ENCODE assay signal across 1 cellular context in the genomic region with DNA sequence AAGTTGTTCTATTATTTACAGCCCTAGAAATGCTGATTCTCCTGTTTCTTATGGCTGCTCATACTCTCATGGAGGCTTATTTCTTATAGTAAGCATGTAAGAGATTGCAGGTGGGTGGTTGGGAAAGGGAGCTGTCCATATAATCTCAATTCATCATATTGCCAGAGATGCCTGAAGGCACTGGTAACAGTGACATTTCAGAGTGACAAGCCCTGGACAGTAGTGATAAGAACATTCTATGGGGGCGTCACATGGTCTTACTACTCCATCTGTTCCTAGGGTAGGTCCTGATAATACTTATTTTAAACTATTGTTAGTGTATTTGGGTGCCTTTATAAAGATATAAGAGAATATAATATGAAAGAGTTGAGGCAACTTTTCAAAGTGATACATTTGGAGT.
A peak's percentile ranks its signal among the peaks of the same experiment; 100 is the strongest.
TF ChIP-seq lines count a peak whose summit lies in the region.

No MANE protein-coding gene starts in this region.

TF ChIP-seq in K562, 482 proteins besides CTCF, POLR2A, EP300 and RAD21 (continued from another document):
- TF ChIP-seq ZMIZ1 (IDR thresholded peaks at IDR 0.05; ENCODE audit: low read depth in 2 of 2, low read length in 2 of 2) (peak in 1 of 2 experiments; percentile 71; a peak in 1 of 4 replicates), NFE2 (IDR thresholded peaks at IDR 0.05; ENCODE audit: low read depth) (0 out of 2 replicates have a peak, but pooled peaks have one; percentile 26), PML (IDR thresholded peaks at IDR 0.05; ENCODE audit: low read length) (peak; percentile 79; the same call in 1 of the 2 replicates), SNRNP70 (optimal IDR thresholded peaks at IDR 0.05; ENCODE audit: low read depth, low read length) (no peak), RCOR1 (IDR thresholded peaks at IDR 0.05; ENCODE audit: borderline replicate concordance in 1 of 2, low read depth in 2 of 2, low read length in 2 of 2) (peak in 1 of 2 experiments; percentile 59; a peak in 1 of 4 replicates), BHLHE40 (IDR thresholded peaks at IDR 0.05; ENCODE audit: low read length) (no peak), ZBED1 (IDR thresholded peaks at IDR 0.05) (no peak), ZBTB11 (CRISPR knock-in tag; IDR thresholded peaks at IDR 0.05) (peak in 1 of 3 experiments; percentile 58; a peak in 1 of 6 replicates), ZNF146 (CRISPR knock-in tag; IDR thresholded peaks at IDR 0.05; ENCODE audit: unreplicated experiment) (no peak), TEAD4 (IDR thresholded peaks at IDR 0.05; ENCODE audit: low read length) (peak; percentile 95), TEAD4 (CRISPR knock-in tag; IDR thresholded peaks at IDR 0.05; ENCODE audit: borderline replicate concordance) (no peak), NFIC (IDR thresholded peaks at IDR 0.05) (peak; percentile 51; the same call in 1 of the 2 replicates), POLR2AphosphoS5 (IDR thresholded peaks at IDR 0.05; ENCODE audit: control insufficient read depth, insufficient read depth, low read depth, low read length) (peak; percentile 65; the same call in 1 of the 2 replicates), IRF2 (CRISPR knock-in tag; IDR thresholded peaks at IDR 0.05) (no peak), ZNF584 (CRISPR knock-in tag; IDR thresholded peaks at IDR 0.05; ENCODE audit: low read depth) (0 out of 2 replicates have a peak, but pooled peaks have one; percentile 48), ZNF717 (CRISPR knock-in tag; IDR thresholded peaks at IDR 0.05) (no peak), C11orf30 (IDR thresholded peaks at IDR 0.05; ENCODE audit: low read depth) (peak; percentile 27; the same call in 1 of the 2 replicates), NRF1 (conservative IDR thresholded peaks at IDR 0.05 in 1 of 2, IDR thresholded peaks at IDR 0.05 in 1 of 2) (no peak), ARID1B (IDR thresholded peaks at IDR 0.05) (peak; percentile 82), ZBTB1 (CRISPR knock-in tag; IDR thresholded peaks at IDR 0.05; ENCODE audit: borderline replicate concordance, low read depth) (no peak), SMARCA4 (IDR thresholded peaks at IDR 0.05) (peak; percentile 34; the same call in 1 of the 2 replicates), RFX1 (IDR thresholded peaks at IDR 0.05) (no peak), SMARCE1 (IDR thresholded peaks at IDR 0.05) (no peak), KLF16 (IDR thresholded peaks at IDR 0.05) (peak; percentile 87), CBFA2T3 (IDR thresholded peaks at IDR 0.05) (peak; percentile 94), DPF2 (IDR thresholded peaks at IDR 0.05) (0 out of 2 replicates have a peak, but pooled peaks have one; percentile 44), MEIS2 (IDR thresholded peaks at IDR 0.05; ENCODE audit: partially characterized antibody) (peak; percentile 80), STAT5A (IDR thresholded peaks at IDR 0.05; ENCODE audit: borderline replicate concordance, low read length) (peak; percentile 59; the same call in 1 of the 2 replicates)
- TF ChIP-seq, protein P1, sequence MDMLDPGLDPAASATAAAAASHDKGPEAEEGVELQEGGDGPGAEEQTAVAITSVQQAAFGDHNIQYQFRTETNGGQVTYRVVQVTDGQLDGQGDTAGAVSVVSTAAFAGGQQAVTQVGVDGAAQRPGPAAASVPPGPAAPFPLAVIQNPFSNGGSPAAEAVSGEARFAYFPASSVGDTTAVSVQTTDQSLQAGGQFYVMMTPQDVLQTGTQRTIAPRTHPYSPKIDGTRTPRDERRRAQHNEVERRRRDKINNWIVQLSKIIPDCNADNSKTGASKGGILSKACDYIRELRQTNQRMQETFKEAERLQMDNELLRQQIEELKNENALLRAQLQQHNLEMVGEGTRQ (CRISPR knock-in tag; IDR thresholded peaks at IDR 0.05) = 0 out of 2 replicates have a peak, but pooled peaks have one; percentile 14
- TF ChIP-seq, protein P2, sequence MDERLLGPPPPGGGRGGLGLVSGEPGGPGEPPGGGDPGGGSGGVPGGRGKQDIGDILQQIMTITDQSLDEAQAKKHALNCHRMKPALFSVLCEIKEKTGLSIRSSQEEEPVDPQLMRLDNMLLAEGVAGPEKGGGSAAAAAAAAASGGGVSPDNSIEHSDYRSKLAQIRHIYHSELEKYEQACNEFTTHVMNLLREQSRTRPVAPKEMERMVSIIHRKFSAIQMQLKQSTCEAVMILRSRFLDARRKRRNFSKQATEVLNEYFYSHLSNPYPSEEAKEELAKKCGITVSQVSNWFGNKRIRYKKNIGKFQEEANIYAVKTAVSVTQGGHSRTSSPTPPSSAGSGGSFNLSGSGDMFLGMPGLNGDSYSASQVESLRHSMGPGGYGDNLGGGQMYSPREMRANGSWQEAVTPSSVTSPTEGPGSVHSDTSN (CRISPR knock-in tag; IDR thresholded peaks at IDR 0.05; ENCODE audit: low read depth) = no peak
- TF ChIP-seq, protein P2 (tag; conservative IDR thresholded peaks at IDR 0.05; ENCODE audit: low read depth) = peak; percentile 57
TF ChIP-seq in K562: peak in this region for 36.
